In the genomic region with DNA sequence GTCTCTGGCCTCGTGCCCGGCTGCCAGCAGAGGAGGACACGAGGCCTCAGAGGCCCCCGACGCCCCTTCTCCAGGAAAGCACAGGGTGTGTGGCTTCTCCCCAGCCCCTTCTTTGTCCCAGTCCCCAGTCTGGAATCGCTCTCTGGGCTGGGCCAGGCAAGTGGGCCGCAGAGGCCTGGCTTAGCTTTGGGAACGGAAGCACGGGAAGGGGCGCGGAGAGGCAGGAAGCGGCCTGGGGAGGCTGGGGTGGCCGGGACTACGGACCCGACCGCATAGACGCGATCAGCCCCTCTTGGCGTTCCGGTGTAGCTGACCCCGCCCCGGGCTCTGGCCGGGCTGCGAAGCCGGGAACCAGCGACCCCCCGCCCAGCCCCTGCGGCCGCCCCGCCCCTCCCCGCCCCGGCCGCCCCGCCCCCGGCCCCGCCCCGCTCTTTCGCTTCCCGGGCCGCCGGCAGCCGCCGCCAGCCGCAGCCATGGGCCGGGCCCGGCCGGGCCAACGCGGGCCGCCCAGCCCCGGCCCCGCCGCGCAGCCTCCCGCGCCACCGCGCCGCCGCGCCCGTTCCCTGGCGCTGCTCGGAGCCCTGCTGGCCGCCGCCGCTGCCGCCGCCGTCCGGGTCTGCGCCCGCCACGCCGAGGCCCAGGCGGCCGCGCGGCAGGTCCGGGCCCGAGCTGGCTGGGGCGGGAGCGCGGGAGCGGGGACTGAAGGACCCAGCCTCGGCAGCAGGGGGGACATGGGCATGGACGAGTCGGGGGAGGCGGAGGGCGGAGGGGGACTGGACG, we compare ENCODE assay signal across 8 cellular contexts. TPM values are rescaled to one million over a fixed set of nuclear protein-coding genes. Genes with fewer than 3 reads are reported as not detected.
A peak's percentile ranks its signal among the peaks of the same experiment; 100 is the strongest.
DNase-seq lines count a peak whose midpoint lies in the region; ATAC-seq and TF ChIP-seq lines count a peak whose summit lies in the region.

A gene with protein sequence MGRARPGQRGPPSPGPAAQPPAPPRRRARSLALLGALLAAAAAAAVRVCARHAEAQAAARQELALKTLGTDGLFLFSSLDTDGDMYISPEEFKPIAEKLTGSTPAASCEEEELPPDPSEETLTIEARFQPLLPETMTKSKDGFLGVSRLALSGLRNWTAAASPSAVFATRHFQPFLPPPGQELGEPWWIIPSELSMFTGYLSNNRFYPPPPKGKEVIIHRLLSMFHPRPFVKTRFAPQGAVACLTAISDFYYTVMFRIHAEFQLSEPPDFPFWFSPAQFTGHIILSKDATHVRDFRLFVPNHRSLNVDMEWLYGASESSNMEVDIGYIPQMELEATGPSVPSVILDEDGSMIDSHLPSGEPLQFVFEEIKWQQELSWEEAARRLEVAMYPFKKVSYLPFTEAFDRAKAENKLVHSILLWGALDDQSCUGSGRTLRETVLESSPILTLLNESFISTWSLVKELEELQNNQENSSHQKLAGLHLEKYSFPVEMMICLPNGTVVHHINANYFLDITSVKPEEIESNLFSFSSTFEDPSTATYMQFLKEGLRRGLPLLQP (plus strand): TSS at position 436 of the 780 bp plus-strand sequence. CDS start 38 bp downstream, at position 474.

- POLR2A ChIA-PET in activated CD4-positive, alpha-beta T cell treated with anti-CD3 and anti-CD28 coated beads for 36 hours (lab: Charles Lee) = interaction anchor here (0.7 kb wide), 1 partner anchor 25 kb away, joined by 3 read pairs; no protein-coding TSS in a partner anchor

- CTCF ChIA-PET in activated CD4-positive, alpha-beta T cell treated with anti-CD3 and anti-CD28 coated beads for 36 hours (lab: Charles Lee) = interaction anchor here (0.7 to 5.0 kb wide), 5 partner anchors 23 to 250 kb away, joined by 3 to 38 read pairs (median 4); no protein-coding TSS in a partner anchor

- intact Hi-C loops in activated CD4-positive, alpha-beta T cell treated with anti-CD3 and anti-CD28 coated beads for 36 hours (cut with DNase I, micrococcal nuclease) = loop anchor here (5.0 kb wide), 7 partner anchors 33 to 568 kb away; a partner anchor contains a TSS
- intact Hi-C loops in head of caudate nucleus (cut with DNase I) = loop anchor here (5.0 to 10.0 kb wide), 2 partner anchors 193 to 295 kb away; no protein-coding TSS in a partner anchor

- H3K36me3 Mint-ChIP-seq in activated CD4-positive, alpha-beta T cell treated with anti-CD3 and anti-CD28 coated beads for 36 hours (ENCODE audit: low read depth) = peaks cover 10% of the 10 kb centered on the region
- H3K36me3 Mint-ChIP-seq in activated naive CD4-positive, alpha-beta T cell treated with anti-CD3 and anti-CD28 coated beads, Interleukin-2, amount 50 U/mL, for 24 hours = peaks cover 2% of the 10 kb centered on the region

- H3K4me1 ChIP-seq in neutrophil (ENCODE audit: control insufficient read depth in 1 of 2, insufficient read depth in 1 of 2, low read depth in 1 of 2, low read length in 1 of 2) = peaks cover 10% of the 10 kb centered on the region in 2 experiments

- no peaks in the 10 kb centered on the region for H3K9me3 Mint-ChIP-seq in activated CD4-positive, alpha-beta T cell treated with anti-CD3 and anti-CD28 coated beads for 36 hours (ENCODE audit: low read depth)
- no peaks in the 10 kb centered on the region for H3K9me3 Mint-ChIP-seq in activated naive CD4-positive, alpha-beta T cell treated with anti-CD3 and anti-CD28 coated beads, Interleukin-2, amount 50 U/mL, for 24 hours

- peak; percentile 6 for ATAC-seq in activated CD4-positive, alpha-beta T cell treated with anti-CD3 and anti-CD28 coated beads for 36 hours
- ATAC-seq in GM18868 (IDR thresholded peaks at IDR 0.05; ENCODE audit: unreplicated experiment) = no peak

- H3K4me1 Mint-ChIP-seq in activated CD4-positive, alpha-beta T cell treated with anti-CD3 and anti-CD28 coated beads for 36 hours = peaks cover 74% of the 10 kb centered on the region
- H3K4me1 Mint-ChIP-seq in activated naive CD4-positive, alpha-beta T cell treated with anti-CD3 and anti-CD28 coated beads, Interleukin-2, amount 50 U/mL, for 24 hours = peaks cover 84% of the 10 kb centered on the region

- peak; percentile 45 for DNase-seq in activated CD4-positive, alpha-beta T cell treated with anti-CD3 and anti-CD28 coated beads for 36 hours
- no peak for DNase-seq in activated CD4-positive, alpha-beta T cell treated with anti-CD3 and anti-CD28 coated beads, Interleukin-2, amount 50 U/mL, for 4 hours
- DNase-seq in NCI-H69 (lab: John Stamatoyannopoulos, UW) = peak; percentile 59
- peak in 32 of 42 donors; percentile 26 to 73 (median 53) for DNase-seq in head of caudate nucleus
- no peak for DNase-seq in medulla oblongata (ENCODE audit: extremely low spot score)

- H3K27me3 Mint-ChIP-seq in activated CD4-positive, alpha-beta T cell treated with anti-CD3 and anti-CD28 coated beads for 36 hours = no peaks in the 10 kb centered on the region
- no peaks in the 10 kb centered on the region for H3K27me3 Mint-ChIP-seq in activated naive CD4-positive, alpha-beta T cell treated with anti-CD3 and anti-CD28 coated beads, Interleukin-2, amount 50 U/mL, for 24 hours

- peaks cover 7% of the 10 kb centered on the region for H3K27me3 ChIP-seq in neutrophil

- no peaks in the 10 kb centered on the region for H3K9me3 ChIP-seq in neutrophil

- no peaks in the 10 kb centered on the region for H3K36me3 ChIP-seq in neutrophil

- H3K27ac ChIP-seq in neutrophil = no peak within 1 kb of the TSS

- peak within 1 kb of the TSS; percentile 78 for H3K4me3 Mint-ChIP-seq in activated CD4-positive, alpha-beta T cell treated with anti-CD3 and anti-CD28 coated beads for 36 hours
- peak within 1 kb of the TSS; percentile 83 for H3K4me3 Mint-ChIP-seq in activated naive CD4-positive, alpha-beta T cell treated with anti-CD3 and anti-CD28 coated beads, Interleukin-2, amount 50 U/mL, for 24 hours

- H3K4me3 ChIP-seq in neutrophil (ENCODE audit: low read depth in 1 of 2, low read length in 1 of 2) = peak within 1 kb of the TSS; percentile 61 to 71

- TF ChIP-seq CTCF in neutrophil (IDR thresholded peaks at IDR 0.05) = no peak

- H3K27ac Mint-ChIP-seq in activated CD4-positive, alpha-beta T cell treated with anti-CD3 and anti-CD28 coated beads for 36 hours = peak within 1 kb of the TSS; percentile 59
- peak within 1 kb of the TSS; percentile 65 for H3K27ac Mint-ChIP-seq in activated naive CD4-positive, alpha-beta T cell treated with anti-CD3 and anti-CD28 coated beads, Interleukin-2, amount 50 U/mL, for 24 hours

RNA-seq across cellular contexts. Expression of the gene that starts here (rescaled TPM):
- total RNA-seq in activated CD4-positive, alpha-beta T cell treated with anti-CD3 and anti-CD28 coated beads for 36 hours = 10 to 100 TPM; 31.5 to 33.5 TPM

Comparison
In these comparisons a context has a peak if more than half of its experiments do, and no peak if none do; other contexts are left out.
1. DNase-seq: peak in activated CD4-positive, alpha-beta T cell treated with anti-CD3 and anti-CD28 coated beads for 36 hours (single experiment), NCI-H69 (single experiment) and head of caudate nucleus (32 of 42); none in activated CD4-positive, alpha-beta T cell treated with anti-CD3 and anti-CD28 coated beads, Interleukin-2, amount 50 U/mL, for 4 hours (0 of 2) and medulla oblongata (single experiment).